8 cellular contexts compared by ENCODE assay signal in genomic region chr12:54259194-54260011, GRCh38. TPM values are rescaled to one million over a fixed set of nuclear protein-coding genes. Genes with fewer than 3 reads are reported as not detected.
DNase-seq lines count a peak whose midpoint lies in the region; ATAC-seq and TF ChIP-seq lines count a peak whose summit lies in the region.

No MANE protein-coding gene starts in this region.

- H3K36me3 ChIP-seq in adrenal gland (replicated peaks in 1 of 2) = peaks cover 0 to 27% of the 10 kb centered on the region in 2 donors

- no peaks in the 10 kb centered on the region for H3K9me3 ChIP-seq in adrenal gland (replicated peaks in 1 of 3)

- peaks cover 36% of the 10 kb centered on the region for H3K4me1 Mint-ChIP-seq in CD14-positive monocyte

- H3K4me1 ChIP-seq in adrenal gland (replicated peaks in 1 of 2) = peaks cover 41 to 49% of the 10 kb centered on the region in 2 donors

- H3K27me3 ChIP-seq in adrenal gland = no peaks in the 10 kb centered on the region

- TF ChIP-seq CTCF in CD14-positive monocyte (IDR thresholded peaks at IDR 0.05) = no peak
- TF ChIP-seq CTCF in RWPE1 (conservative IDR thresholded peaks at IDR 0.05; ENCODE audit: low read depth) = no peak
- TF ChIP-seq CTCF in adrenal gland (IDR thresholded peaks at IDR 0.05) = no peak
- no peak for TF ChIP-seq CTCF in omental fat pad (IDR thresholded peaks at IDR 0.05)

- H3K4me3 ChIP-seq in Jurkat, Clone E6-1 (ENCODE audit: low read length) = peak overlapping the region; percentile 49
- peak overlapping the region in 2 of 4 donors; percentile 5 to 64 for H3K4me3 ChIP-seq in adrenal gland

- H3K27ac ChIP-seq in RWPE1 (peak overlapping the region; percentile 94), adrenal gland (peak overlapping the region; percentile 3 to 88 (median 55))

- peak overlapping the region in 4 of 7 donors; percentile 3 to 59 (median 16) for H3K27ac Mint-ChIP-seq in CD14-positive monocyte

- POLR2A ChIA-PET in RWPE1 (lab: Yijun Ruan, JAX; ENCODE audit: low non-redundant PET) = interaction anchor here (0.5 kb wide), 1 partner anchor 66 kb away, joined by 3 read pairs; no protein-coding TSS in a partner anchor

- DNase-seq in CD14-positive monocyte (ENCODE audit: low spot score) = no peak
- peak; percentile 86 for DNase-seq in Jurkat, Clone E6-1 (ENCODE audit: low read depth, low spot score)
- DNase-seq in RWPE1 (ENCODE audit: low spot score) = peak; percentile 87
- peak; percentile 78 to 90 (median 85) for DNase-seq in adrenal gland
- DNase-seq in Right ventricle myocardium superior = peak; percentile 74
- DNase-seq in omental fat pad (ENCODE audit: low spot score) = no peak
- DNase-seq in T-helper 9 cell = no peak

- ATAC-seq in GM21360 (IDR thresholded peaks at IDR 0.05; ENCODE audit: unreplicated experiment) = peak; percentile 69
- ATAC-seq in Right ventricle myocardium superior (ENCODE audit: poor library complexity) = peak; percentile 93
- peak; percentile 76 for ATAC-seq in omental fat pad (ENCODE audit: low FRiP score)

- TF ChIP-seq POLR2A in adrenal gland (IDR thresholded peaks at IDR 0.05) = no peak

- CTCF ChIA-PET in RWPE1 (lab: Yijun Ruan, JAX) = interaction anchor here (0.5 kb wide), 1 partner anchor 274 kb away, joined by 6 read pairs; the partner anchor contains the start of gene HOXC10

- H3K27me3 Mint-ChIP-seq in CD14-positive monocyte (ENCODE audit: low read depth in 3 of 3) = peaks cover 0 to 2% (median 0%) of the 10 kb centered on the region in 3 donors

- H3K4me3 Mint-ChIP-seq in CD14-positive monocyte = peak overlapping the region; percentile 51 to 71

- peaks cover 19 to 21% of the 10 kb centered on the region in 2 donors for H3K36me3 Mint-ChIP-seq in CD14-positive monocyte

- no peaks in the 10 kb centered on the region for H3K9me3 Mint-ChIP-seq in CD14-positive monocyte

- intact Hi-C loops in CD14-positive monocyte (cut with micrococcal nuclease) = no loop called here
- intact Hi-C loops in adrenal gland (cut with DNase I) = loop anchor here in 1 of 2 donors (10.0 kb wide), 1 partner anchor 105 kb away; the partner anchor contains the start of gene GPR84
- intact Hi-C loops in Right ventricle myocardium superior (cut with DNase I) = no loop called here

- WGBS in adrenal gland, 4 donors = 4 to 19% (median 6%) methylated on average over 7 to 11 of the region's 11 CpGs

RNA-seq across cellular contexts. Expression of gene CBX5, which starts 20.5 kb away (rescaled TPM):
- polyA plus RNA-seq in CD14-positive monocyte (1 to 10 TPM; 2.9 to 5.4 TPM), adrenal gland (10 to 100 TPM in 2 of 3 donors, 1 to 10 TPM in 1; 8.2 to 44.3 (median 10.9) TPM)
- polyA plus RNA-seq in Jurkat, Clone E6-1 (2012; ENCODE audit: insufficient read depth, insufficient read length) = 84.8 TPM
- total RNA-seq in adrenal gland (10 to 100 TPM; 39.4 to 88.4 (median 62.0) TPM), Right ventricle myocardium superior (41.0 TPM), omental fat pad (10 to 100 TPM; 20.9 to 38.8 (median 25.3) TPM)

RNA-seq across cellular contexts. Expression of gene HNRNPA1, which starts 21.1 kb away (rescaled TPM):
- 100 to 1,000 TPM; 266 to 308 TPM for polyA plus RNA-seq in CD14-positive monocyte
- polyA plus RNA-seq in Jurkat, Clone E6-1 (2012; ENCODE audit: insufficient read depth, insufficient read length) = 2,481 TPM
- 1,000 to 10,000 TPM in 1 of 8 donors, 100 to 1,000 TPM in 7; 257 to 1,053 (median 488) TPM for total RNA-seq in adrenal gland
- 1,000 to 10,000 TPM in 1 of 3 donors, 100 to 1,000 TPM in 2; 901 to 1,171 (median 983) TPM for polyA plus RNA-seq in adrenal gland
- 389 TPM for total RNA-seq in Right ventricle myocardium superior
- 100 to 1,000 TPM; 352 to 497 (median 414) TPM for total RNA-seq in omental fat pad

RNA-seq across cellular contexts. Expression of gene NFE2, which starts 41.4 kb away (rescaled TPM):
- 100 to 1,000 TPM in 1 of 2 donors, 10 to 100 TPM in 1; 79.5 to 157 TPM for polyA plus RNA-seq in CD14-positive monocyte
- not detected for polyA plus RNA-seq in Jurkat, Clone E6-1 (2012; ENCODE audit: insufficient read depth, insufficient read length)
- total RNA-seq in adrenal gland = under 1 TPM in 2 of 8 donors, not detected in 6; 0.47 to 0.72 TPM
- under 1 TPM; 0.13 to 0.80 (median 0.34) TPM for polyA plus RNA-seq in adrenal gland
- 0.40 TPM for total RNA-seq in Right ventricle myocardium superior
- total RNA-seq in omental fat pad = 10 to 100 TPM in 1 of 4 donors, 1 to 10 TPM in 2, under 1 TPM in 1; 0.72 to 16.9 (median 2.1) TPM

Comparison
In these comparisons a context has a peak if more than half of its experiments do, and no peak if none do; other contexts are left out.
1. DNase-seq: peak in Jurkat, Clone E6-1 (single experiment), RWPE1 (single experiment), adrenal gland (7 of 7) and Right ventricle myocardium superior (single experiment); none in CD14-positive monocyte (single experiment), omental fat pad (single experiment) and T-helper 9 cell (single experiment).
2. Peak in every context shown above with its lines, with median percentiles within 50 percentile points of each other: ATAC-seq.